1 cellular context compared by ENCODE assay signal in the genomic region with DNA sequence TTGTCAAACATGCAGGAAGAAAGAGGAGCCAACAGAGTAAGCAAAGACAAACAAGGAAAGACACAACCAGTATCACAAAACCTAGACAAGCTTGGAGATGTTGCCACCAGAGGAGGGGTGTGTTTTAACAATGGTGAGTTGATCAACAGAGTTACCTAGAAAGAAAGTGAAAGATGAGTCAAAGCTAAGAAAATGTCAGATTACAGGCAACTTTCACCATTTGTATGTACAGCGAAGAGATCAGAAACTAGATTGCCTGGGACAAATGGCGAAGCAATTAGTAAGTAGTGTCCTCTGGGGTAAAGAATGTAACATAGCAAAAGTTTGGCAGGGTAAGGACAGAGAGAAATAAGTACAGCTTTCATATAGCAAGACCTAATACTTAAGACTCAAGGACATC.
TF ChIP-seq lines count a peak whose summit lies in the region.

No MANE protein-coding gene starts in this region.

TF ChIP-seq in GM12878, 131 proteins besides CTCF, POLR2A, EP300 and RAD21:
- TF ChIP-seq, protein P1, sequence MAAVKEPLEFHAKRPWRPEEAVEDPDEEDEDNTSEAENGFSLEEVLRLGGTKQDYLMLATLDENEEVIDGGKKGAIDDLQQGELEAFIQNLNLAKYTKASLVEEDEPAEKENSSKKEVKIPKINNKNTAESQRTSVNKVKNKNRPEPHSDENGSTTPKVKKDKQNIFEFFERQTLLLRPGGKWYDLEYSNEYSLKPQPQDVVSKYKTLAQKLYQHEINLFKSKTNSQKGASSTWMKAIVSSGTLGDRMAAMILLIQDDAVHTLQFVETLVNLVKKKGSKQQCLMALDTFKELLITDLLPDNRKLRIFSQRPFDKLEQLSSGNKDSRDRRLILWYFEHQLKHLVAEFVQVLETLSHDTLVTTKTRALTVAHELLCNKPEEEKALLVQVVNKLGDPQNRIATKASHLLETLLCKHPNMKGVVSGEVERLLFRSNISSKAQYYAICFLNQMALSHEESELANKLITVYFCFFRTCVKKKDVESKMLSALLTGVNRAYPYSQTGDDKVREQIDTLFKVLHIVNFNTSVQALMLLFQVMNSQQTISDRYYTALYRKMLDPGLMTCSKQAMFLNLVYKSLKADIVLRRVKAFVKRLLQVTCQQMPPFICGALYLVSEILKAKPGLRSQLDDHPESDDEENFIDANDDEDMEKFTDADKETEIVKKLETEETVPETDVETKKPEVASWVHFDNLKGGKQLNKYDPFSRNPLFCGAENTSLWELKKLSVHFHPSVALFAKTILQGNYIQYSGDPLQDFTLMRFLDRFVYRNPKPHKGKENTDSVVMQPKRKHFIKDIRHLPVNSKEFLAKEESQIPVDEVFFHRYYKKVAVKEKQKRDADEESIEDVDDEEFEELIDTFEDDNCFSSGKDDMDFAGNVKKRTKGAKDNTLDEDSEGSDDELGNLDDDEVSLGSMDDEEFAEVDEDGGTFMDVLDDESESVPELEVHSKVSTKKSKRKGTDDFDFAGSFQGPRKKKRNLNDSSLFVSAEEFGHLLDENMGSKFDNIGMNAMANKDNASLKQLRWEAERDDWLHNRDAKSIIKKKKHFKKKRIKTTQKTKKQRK (IDR thresholded peaks at IDR 0.05; ENCODE audit: low read depth, low read length): no peak
- no peak for TF ChIP-seq KAT2A (conservative IDR thresholded peaks at IDR 0.05; ENCODE audit: control insufficient read depth, low read depth, low read length)
- TF ChIP-seq, protein P2, sequence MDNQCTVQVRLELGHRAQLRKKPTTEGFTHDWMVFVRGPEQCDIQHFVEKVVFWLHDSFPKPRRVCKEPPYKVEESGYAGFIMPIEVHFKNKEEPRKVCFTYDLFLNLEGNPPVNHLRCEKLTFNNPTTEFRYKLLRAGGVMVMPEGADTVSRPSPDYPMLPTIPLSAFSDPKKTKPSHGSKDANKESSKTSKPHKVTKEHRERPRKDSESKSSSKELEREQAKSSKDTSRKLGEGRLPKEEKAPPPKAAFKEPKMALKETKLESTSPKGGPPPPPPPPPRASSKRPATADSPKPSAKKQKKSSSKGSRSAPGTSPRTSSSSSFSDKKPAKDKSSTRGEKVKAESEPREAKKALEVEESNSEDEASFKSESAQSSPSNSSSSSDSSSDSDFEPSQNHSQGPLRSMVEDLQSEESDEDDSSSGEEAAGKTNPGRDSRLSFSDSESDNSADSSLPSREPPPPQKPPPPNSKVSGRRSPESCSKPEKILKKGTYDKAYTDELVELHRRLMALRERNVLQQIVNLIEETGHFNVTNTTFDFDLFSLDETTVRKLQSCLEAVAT (IDR thresholded peaks at IDR 0.05): no peak
